1 cellular context compared by ENCODE assay signal in genomic region chr11:34825315-34825669, GRCh38.
A peak's percentile ranks its signal among the peaks of the same experiment; 100 is the strongest.
TF ChIP-seq lines count a peak whose summit lies in the region.

No MANE protein-coding gene starts in this region.

TF ChIP-seq in HepG2, 621 proteins besides CTCF, POLR2A, EP300 and RAD21 (continued from another document):
- peak; percentile 43 for TF ChIP-seq ZNF407 (CRISPR knock-in tag; IDR thresholded peaks at IDR 0.05; ENCODE audit: not compliant biosample characterization)
- TF ChIP-seq FLYWCH1 (CRISPR knock-in tag; IDR thresholded peaks at IDR 0.05), result no peak
- TF ChIP-seq PTBP1 (IDR thresholded peaks at IDR 0.05; ENCODE audit: low read depth, low read length, poor library complexity, severe bottlenecking), result no peak
- no peak for TF ChIP-seq ZNF501 (CRISPR knock-in tag; IDR thresholded peaks at IDR 0.05)
- 0 out of 2 replicates have a peak, but pooled peaks have one; percentile 16 for TF ChIP-seq CHD4 (IDR thresholded peaks at IDR 0.05; ENCODE audit: borderline replicate concordance, low read length)
- TF ChIP-seq RBFOX2 (IDR thresholded peaks at IDR 0.05; ENCODE audit: low read depth, low read length), result peak; percentile 59; the same call in 1 of the 2 replicates
- TF ChIP-seq YY1 (IDR thresholded peaks at IDR 0.05; ENCODE audit: insufficient read depth, insufficient replicate concordance, low read depth, low read length), result no peak
- TF ChIP-seq MXI1 (IDR thresholded peaks at IDR 0.05; ENCODE audit: borderline replicate concordance, low read depth, low read length), result no peak
